25 cellular contexts compared by ENCODE assay signal in genomic region chr6:131561925-131562707, GRCh38. TPM values are rescaled to one million over a fixed set of nuclear protein-coding genes. Genes with fewer than 3 reads are reported as not detected.
"Had no signal": no experiment of that assay in that cellular context is flagged by ENCODE, and none has a peak within 500 bp of the region (broad histone marks: within the 10 kb centered on the region; RNA-seq: fewer than 3 reads in every experiment).

No MANE protein-coding gene starts in this region.

- H3K4me1 ChIP-seq: Peyer's patch, SJCRH30 had no signal

- H3K36me3 ChIP-seq: Peyer's patch, SJCRH30 had no signal

- H3K4me3 ChIP-seq: Peyer's patch, SJCRH30 had no signal

- H3K27ac ChIP-seq: Peyer's patch, SJCRH30 had no signal

- H3K9me3 ChIP-seq: Peyer's patch, SJCRH30 had no signal

- DNase-seq: Kasumi-1, KG1, MM.1S, NCI-H1092 treated with DMSO at 0.1 percent for 48 hours, NCI-H1436, NCI-H187, NCI-H2029, NCI-H2081 treated with DMSO at 0.1 percent for 48 hours, NCI-H2171, NCI-H226, NCI-H446, NCI-H510A, NCI-H524 treated with DMSO at 0.1 percent for 48 hours, NCI-H69, NCI-H774, PC-3, Peyer's patch, SHP77 treated with DMSO at 0.1 percent for 48 hours, SJCRH30 had no signal

- ATAC-seq: PC-3, Right ventricle myocardium inferior, SK-N-SH treated with all-trans-retinoic acid at 6 μM for 48 hours had no signal

- H3K27me3 ChIP-seq: Peyer's patch, SJCRH30 had no signal

RNA-seq across cellular contexts. Expression of gene ARG1, which starts 10.9 kb away (rescaled TPM):
- total RNA-seq: HT1080, M059J, OCI-LY7, PC-3, Peyer's patch, RPMI7951, SJCRH30 had no signal
